Comparison of ENCODE assay signal across 28 cellular contexts in genomic region chr4:26947318-26947717, GRCh38.
A peak's percentile ranks its signal among the peaks of the same experiment; 100 is the strongest.
DNase-seq lines count a peak whose midpoint lies in the region; ATAC-seq, FAIRE-seq and TF ChIP-seq lines count a peak whose summit lies in the region.
"Had no signal": no experiment of that assay in that cellular context is flagged by ENCODE, and none has a peak within 500 bp of the region (broad histone marks: within the 10 kb centered on the region; RNA-seq: fewer than 3 reads in every experiment).

No MANE protein-coding gene starts in this region.

- H3K27ac ChIP-seq in kidney (ENCODE audit: low read depth in 2 of 2, low read length in 2 of 2) = no peak overlapping the region
- H3K27ac ChIP-seq in spleen = no peak overlapping the region
- H3K27ac ChIP-seq in psoas muscle = no peak overlapping the region
- H3K27ac ChIP-seq in right atrium auricular region = no peak overlapping the region
- H3K27ac ChIP-seq in WERI-Rb-1 = no peak overlapping the region
- H3K27ac ChIP-seq: BLaER1 had no signal

- no peak overlapping the region for H3K4me3 ChIP-seq in kidney (ENCODE audit: low read length in 2 of 2)
- no peak overlapping the region for H3K4me3 ChIP-seq in spleen
- no peak overlapping the region for H3K4me3 ChIP-seq in psoas muscle
- no peak overlapping the region for H3K4me3 ChIP-seq in right atrium auricular region
- no peak overlapping the region for H3K4me3 ChIP-seq in WERI-Rb-1 (ENCODE audit: low read depth, low read length)
- H3K4me3 ChIP-seq: BLaER1, GM12878 had no signal

- H3K4me1 ChIP-seq in kidney (ENCODE audit: control insufficient read depth in 1 of 2, insufficient read depth in 1 of 2, low read depth in 1 of 2, low read length in 2 of 2) = no peaks in the 10 kb centered on the region
- peaks cover 0 to 19% (median 4%) of the 10 kb centered on the region in 6 donors for H3K4me1 ChIP-seq in spleen
- peaks cover under 1% of the 10 kb centered on the region for H3K4me1 ChIP-seq in psoas muscle
- H3K4me1 ChIP-seq in right atrium auricular region = no peaks in the 10 kb centered on the region
- H3K4me1 ChIP-seq: BE2C, BLaER1 had no signal

- no peak overlapping the region for H3K9ac ChIP-seq in kidney (ENCODE audit: low read length in 2 of 2)
- H3K9ac ChIP-seq: BLaER1 had no signal

- no peak for TF ChIP-seq CTCF in natural killer cell (IDR thresholded peaks at IDR 0.05)
- TF ChIP-seq CTCF in kidney (IDR thresholded peaks at IDR 0.05; ENCODE audit: borderline replicate concordance, extremely low read depth, insufficient read depth) = no peak
- no peak for TF ChIP-seq CTCF in spleen (IDR thresholded peaks at IDR 0.05 in 8 of 11, conservative IDR thresholded peaks at IDR 0.05 in 3 of 11)
- no peak for TF ChIP-seq CTCF in psoas muscle (IDR thresholded peaks at IDR 0.05)
- TF ChIP-seq CTCF in right atrium auricular region (IDR thresholded peaks at IDR 0.05) = no peak
- TF ChIP-seq CTCF in WERI-Rb-1 (IDR thresholded peaks at IDR 0.05; ENCODE audit: low read depth, low read length) = no peak

- H3K9me3 Mint-ChIP-seq in natural killer cell (peaks cover 0 to 2% of the 10 kb centered on the region in 2 donors), naive B cell (peaks cover 3 to 31% (median 10%) of the 10 kb centered on the region in 7 donors)
- peaks cover 3% of the 10 kb centered on the region for H3K9me3 Mint-ChIP-seq in natural killer cell treated with Interleukin-12 subunit alpha and Interleukin-12 subunit beta and Interleukin-15 and Interleukin-18, amount 100 ng/mL, for 72 hours

- H3K27me3 ChIP-seq in spleen (replicated peaks in 1 of 7) (no peaks in the 10 kb centered on the region), psoas muscle (ENCODE audit: insufficient read depth in 3 of 3, low read length in 2 of 3) (no peaks in the 10 kb centered on the region), right atrium auricular region (no peaks in the 10 kb centered on the region), WERI-Rb-1 (ENCODE audit: insufficient read depth, low read depth, severe bottlenecking) (no peaks in the 10 kb centered on the region)
- H3K27me3 ChIP-seq: BE2C, BLaER1 had no signal

- H3K36me3 Mint-ChIP-seq in natural killer cell (no peaks in the 10 kb centered on the region), naive B cell (peaks cover 7 to 16% of the 10 kb centered on the region in 2 donors)
- peaks cover 6% of the 10 kb centered on the region for H3K36me3 Mint-ChIP-seq in natural killer cell treated with Interleukin-12 subunit alpha and Interleukin-12 subunit beta and Interleukin-15 and Interleukin-18, amount 100 ng/mL, for 72 hours

- no peak for ATAC-seq in natural killer cell
- ATAC-seq in natural killer cell treated with Interleukin-12 subunit alpha and Interleukin-12 subunit beta and Interleukin-15 and Interleukin-18, amount 100 ng/mL, for 72 hours = no peak
- ATAC-seq in naive B cell (ENCODE audit: low read depth in 2 of 2) = no peak
- no peak for ATAC-seq in psoas muscle
- ATAC-seq: GM12878 had no signal

- H3K27ac Mint-ChIP-seq in natural killer cell (peak overlapping the region in 1 of 2 donors; percentile 38), naive B cell (peak overlapping the region in 4 of 6 donors; percentile 53 to 89 (median 60))
- no peak overlapping the region for H3K27ac Mint-ChIP-seq in natural killer cell treated with Interleukin-12 subunit alpha and Interleukin-12 subunit beta and Interleukin-15 and Interleukin-18, amount 100 ng/mL, for 72 hours
- H3K27ac Mint-ChIP-seq: CD14-positive monocyte; CD4-positive, CD25-positive, alpha-beta regulatory T cell had no signal

- DNase-seq in natural killer cell (no peak), kidney (peak; percentile 36), naive B cell (no peak), spleen (peak; percentile 32), psoas muscle (no peak), right atrium auricular region (ENCODE audit: low spot score) (no peak), WERI-Rb-1 (no peak)
- DNase-seq in natural killer cell treated with Interleukin-12 subunit alpha and Interleukin-12 subunit beta and Interleukin-15 and Interleukin-18, amount 100 ng/mL, for 72 hours (ENCODE audit: low spot score) = no peak
- DNase-seq: 8988T; ACHN; BE2C; C1 segment of cervical spinal cord; CD4-positive, alpha-beta memory T cell; CD4-positive, CD25-positive, alpha-beta regulatory T cell; CD8-positive, alpha-beta memory T cell; COR-L47; DMS 273 treated with DMSO at 0.1 percent for 48 hours; DMS153; DMS53; DMS79; DND-41; EL; GDM1 had no signal

- 81 to 92% (median 85%) methylated on average over 8 of the region's 8 CpGs for WGBS in spleen, 5 donors
- WGBS in psoas muscle, 3 donors = 83 to 92% (median 87%) methylated on average over 8 of the region's 8 CpGs

- no peak for TF ChIP-seq POLR2A in spleen (IDR thresholded peaks at IDR 0.05)

- no peaks in the 10 kb centered on the region for H3K9me3 ChIP-seq in kidney (ENCODE audit: control insufficient read depth in 1 of 2, low read length in 2 of 2)
- peaks cover 4 to 24% (median 12%) of the 10 kb centered on the region in 8 donors for H3K9me3 ChIP-seq in spleen
- H3K9me3 ChIP-seq in psoas muscle = no peaks in the 10 kb centered on the region
- H3K9me3 ChIP-seq in right atrium auricular region = no peaks in the 10 kb centered on the region
- no peaks in the 10 kb centered on the region for H3K9me3 ChIP-seq in WERI-Rb-1 (ENCODE audit: severe bottlenecking)
- H3K9me3 ChIP-seq: BE2C had no signal

- no peak for FAIRE-seq in kidney (lab: Jason Lieb, UNC)
- FAIRE-seq: A204.1, GM12878, GM18507 had no signal

- H3K36me3 ChIP-seq in kidney (ENCODE audit: control insufficient read depth in 1 of 2, insufficient read depth in 2 of 2, low read length in 2 of 2) (no peaks in the 10 kb centered on the region), spleen (peaks cover 0 to 6% (median 0%) of the 10 kb centered on the region in 6 donors), psoas muscle (ENCODE audit: insufficient read depth in 1 of 2, low read depth in 1 of 2) (no peaks in the 10 kb centered on the region), right atrium auricular region (no peaks in the 10 kb centered on the region), WERI-Rb-1 (no peaks in the 10 kb centered on the region)
- H3K36me3 ChIP-seq: BE2C had no signal

- intact Hi-C loops in natural killer cell (cut with micrococcal nuclease) = no loop called here
- intact Hi-C loops in kidney (cut with DNase I) = no loop called here
- intact Hi-C loops in spleen (cut with DNase I; ENCODE audit: low total_unique reads) = no loop called here
- intact Hi-C loops in psoas muscle (cut with DNase I) = no loop called here

- H3K27me3 Mint-ChIP-seq in natural killer cell (ENCODE audit: low read depth in 2 of 2) (no peaks in the 10 kb centered on the region), naive B cell (no peaks in the 10 kb centered on the region)
- H3K27me3 Mint-ChIP-seq in natural killer cell treated with Interleukin-12 subunit alpha and Interleukin-12 subunit beta and Interleukin-15 and Interleukin-18, amount 100 ng/mL, for 72 hours = no peaks in the 10 kb centered on the region
- H3K27me3 Mint-ChIP-seq: CD4-positive, alpha-beta memory T cell; CD4-positive, CD25-positive, alpha-beta regulatory T cell; CD8-positive, alpha-beta memory T cell had no signal

- H3K4me3 Mint-ChIP-seq in natural killer cell (peak overlapping the region; percentile 49), naive B cell (no peak overlapping the region)
- H3K4me3 Mint-ChIP-seq in natural killer cell treated with Interleukin-12 subunit alpha and Interleukin-12 subunit beta and Interleukin-15 and Interleukin-18, amount 100 ng/mL, for 72 hours = no peak overlapping the region
- H3K4me3 Mint-ChIP-seq: CD14-positive monocyte; CD4-positive, alpha-beta memory T cell; CD4-positive, CD25-positive, alpha-beta regulatory T cell had no signal

- peaks cover 58 to 59% of the 10 kb centered on the region in 2 donors for H3K4me1 Mint-ChIP-seq in natural killer cell
- H3K4me1 Mint-ChIP-seq in natural killer cell treated with Interleukin-12 subunit alpha and Interleukin-12 subunit beta and Interleukin-15 and Interleukin-18, amount 100 ng/mL, for 72 hours (ENCODE audit: low read depth in 2 of 2) = peaks cover 39 to 51% of the 10 kb centered on the region in 2 donors
- peaks cover 33 to 54% (median 54%) of the 10 kb centered on the region in 3 donors for H3K4me1 Mint-ChIP-seq in naive B cell
- H3K4me1 Mint-ChIP-seq: CD14-positive monocyte had no signal

Comparison
In these comparisons a context has a peak if more than half of its experiments do, and no peak if none do; other contexts are left out.
1. DNase-seq: peak in kidney (single experiment) and spleen (single experiment); none in natural killer cell (single experiment), natural killer cell treated with Interleukin-12 subunit alpha and Interleukin-12 subunit beta and Interleukin-15 and Interleukin-18, amount 100 ng/mL, for 72 hours (single experiment), naive B cell (single experiment), psoas muscle (0 of 2), right atrium auricular region (single experiment) and WERI-Rb-1 (single experiment).
2. H3K27ac Mint-ChIP-seq: peak in naive B cell (4 of 6); none in natural killer cell treated with Interleukin-12 subunit alpha and Interleukin-12 subunit beta and Interleukin-15 and Interleukin-18, amount 100 ng/mL, for 72 hours (0 of 2).